ENCODE assay signal across 27 cellular contexts in the genomic region with DNA sequence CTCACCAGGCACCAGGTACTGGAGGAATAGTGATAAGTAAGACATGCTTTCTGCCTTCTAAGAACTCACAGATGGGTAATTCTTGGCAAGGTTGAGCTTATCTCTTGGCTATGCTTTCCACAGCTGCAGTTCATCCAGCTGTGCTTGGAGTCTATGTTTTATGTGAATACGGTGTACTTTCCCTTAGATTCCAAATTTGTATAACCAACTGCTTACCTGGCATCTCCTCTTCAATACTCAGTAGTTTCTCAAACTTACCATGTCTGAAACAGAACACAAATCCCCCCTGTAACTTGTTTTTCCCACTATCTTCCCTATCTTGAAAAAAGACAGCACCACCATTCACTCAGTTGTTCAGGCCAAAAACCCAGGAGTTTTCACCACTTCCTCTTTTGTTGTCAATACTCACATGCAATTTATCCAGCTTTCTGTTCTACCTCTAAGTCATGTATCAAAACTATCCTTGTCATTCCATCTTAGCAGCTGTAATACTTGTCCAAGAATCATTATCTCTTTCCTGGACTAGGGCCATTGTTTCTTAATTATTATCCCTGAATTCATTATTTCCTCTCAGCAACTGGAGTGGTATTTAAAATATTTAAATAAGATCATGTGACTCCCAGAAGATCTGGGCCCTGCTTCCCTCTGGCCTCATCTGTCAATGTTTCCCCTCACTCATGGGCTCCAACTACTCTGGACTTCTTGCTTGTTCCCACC. TPM values are rescaled to one million over a fixed set of nuclear protein-coding genes. Genes with fewer than 3 reads are reported as not detected.
"Had no signal": no experiment of that assay in that cellular context is flagged by ENCODE, and none has a peak within 500 bp of the region (broad histone marks: within the 10 kb centered on the region; RNA-seq: fewer than 3 reads in every experiment).

No MANE protein-coding gene starts in this region.

- H3K4me1 Mint-ChIP-seq: stimulated activated naive B cell treated with anti-CD40 and anti-IgM and Interleukin-4, amounts not matched to agents 10 μg/mL and 1 μg/mL and 100 μg/mL, for 72 hours had no signal

- DNase-seq: activated CD4-positive, CD25-positive, alpha-beta regulatory T cell treated with anti-CD3 and anti-CD28 coated beads, Interleukin-2, amount 50 U/mL, for 72 hours; activated gamma-delta T cell treated with Interleukin-2 at 50 U/mL for 16 hours; activated T-cell treated with anti-CD3 and anti-CD28 coated beads, Interleukin-2, amount 50 U/mL, for 1 hour; aorta; brain microvascular endothelial cell; central memory CD4-positive, alpha-beta T cell; effector memory CD4-positive, alpha-beta T cell; gastrocnemius medialis; hippocampal formation; left ventricle myocardium superior; mammary epithelial cell; retina; sigmoid colon; stimulated activated CD4-positive, alpha-beta T cell treated with anti-CD3 and anti-CD28 coated beads, Interleukin-2, amount 100 ng/mL, for 48 hours; stimulated activated CD8-positive, alpha-beta memory T cell treated with anti-CD3 and anti-CD28 coated beads, Interleukin-4, amount 100 ng/mL, for 48 hours; stimulated activated naive B cell treated with anti-CD40 and anti-IgM and Interleukin-4, amounts not matched to agents 10 μg/mL and 1 μg/mL and 100 μg/mL, for 72 hours; T1000; testis; WERI-Rb-1 had no signal

- H3K36me3 Mint-ChIP-seq: activated naive CD4-positive, alpha-beta T cell treated with anti-CD3 and anti-CD28 coated beads, Interleukin-2, amount 50 U/mL, for 72 hours; natural killer cell treated with Interleukin-12 subunit alpha and Interleukin-12 subunit beta and Interleukin-15 and Interleukin-18, amount 100 ng/mL, for 72 hours; stimulated activated naive B cell treated with anti-CD40 and anti-IgM and Interleukin-4, amounts not matched to agents 10 μg/mL and 1 μg/mL and 100 μg/mL, for 72 hours; type B pancreatic cell had no signal

- H3K4me3 Mint-ChIP-seq: natural killer cell treated with Interleukin-12 subunit alpha and Interleukin-12 subunit beta and Interleukin-15 and Interleukin-18, amount 100 ng/mL, for 72 hours; stimulated activated naive B cell treated with anti-CD40 and anti-IgM and Interleukin-4, amounts not matched to agents 10 μg/mL and 1 μg/mL and 100 μg/mL, for 72 hours; type B pancreatic cell had no signal

- H3K27me3 Mint-ChIP-seq: progenitor cell of endocrine pancreas; stimulated activated naive B cell treated with anti-CD40 and anti-IgM and Interleukin-4, amounts not matched to agents 10 μg/mL and 1 μg/mL and 100 μg/mL, for 72 hours; type B pancreatic cell had no signal

- H3K27ac Mint-ChIP-seq: activated naive CD4-positive, alpha-beta T cell treated with anti-CD3 and anti-CD28 coated beads, Interleukin-2, amount 50 U/mL, for 72 hours; natural killer cell treated with Interleukin-12 subunit alpha and Interleukin-12 subunit beta and Interleukin-15 and Interleukin-18, amount 100 ng/mL, for 72 hours; progenitor cell of endocrine pancreas; stimulated activated naive B cell treated with anti-CD40 and anti-IgM and Interleukin-4, amounts not matched to agents 10 μg/mL and 1 μg/mL and 100 μg/mL, for 72 hours; type B pancreatic cell had no signal

- H3K9me3 Mint-ChIP-seq: natural killer cell treated with Interleukin-12 subunit alpha and Interleukin-12 subunit beta and Interleukin-15 and Interleukin-18, amount 100 ng/mL, for 72 hours; type B pancreatic cell had no signal

RNA-seq across cellular contexts. Expression of a gene that starts 32.6 kb away (rescaled TPM):
- total RNA-seq: activated naive CD4-positive, alpha-beta T cell treated with anti-CD3 and anti-CD28 coated beads, Interleukin-2, amount 50 U/mL, for 72 hours; aorta; dermis microvascular lymphatic vessel endothelial cell; esophagus muscularis mucosa; gastrocnemius medialis; left ventricle myocardium superior; mammary epithelial cell; natural killer cell treated with Interleukin-12 subunit alpha and Interleukin-12 subunit beta and Interleukin-15 and Interleukin-18, amount 100 ng/mL, for 72 hours; osteocyte; progenitor cell of endocrine pancreas; sigmoid colon; vagina had no signal
